Comparison of ENCODE assay signal across 1 cellular context in genomic region chr7:106593028-106593417, GRCh38.
A peak's percentile ranks its signal among the peaks of the same experiment; 100 is the strongest.
TF ChIP-seq lines count a peak whose summit lies in the region.

No MANE protein-coding gene starts in this region.

TF ChIP-seq in K562, 482 proteins besides CTCF, POLR2A, EP300 and RAD21 (continued from another document):
- no peak for TF ChIP-seq RREB1 (CRISPR knock-in tag; IDR thresholded peaks at IDR 0.05)
- TF ChIP-seq KDM1A (IDR thresholded peaks at IDR 0.05) = no peak
- TF ChIP-seq ZNF644 (tag; IDR thresholded peaks at IDR 0.05; ENCODE audit: low read depth) = 0 out of 2 replicates have a peak, but pooled peaks have one; percentile 50
- TF ChIP-seq ZNF121 (CRISPR knock-in tag; conservative IDR thresholded peaks at IDR 0.05) = no peak
- TF ChIP-seq, protein P1, sequence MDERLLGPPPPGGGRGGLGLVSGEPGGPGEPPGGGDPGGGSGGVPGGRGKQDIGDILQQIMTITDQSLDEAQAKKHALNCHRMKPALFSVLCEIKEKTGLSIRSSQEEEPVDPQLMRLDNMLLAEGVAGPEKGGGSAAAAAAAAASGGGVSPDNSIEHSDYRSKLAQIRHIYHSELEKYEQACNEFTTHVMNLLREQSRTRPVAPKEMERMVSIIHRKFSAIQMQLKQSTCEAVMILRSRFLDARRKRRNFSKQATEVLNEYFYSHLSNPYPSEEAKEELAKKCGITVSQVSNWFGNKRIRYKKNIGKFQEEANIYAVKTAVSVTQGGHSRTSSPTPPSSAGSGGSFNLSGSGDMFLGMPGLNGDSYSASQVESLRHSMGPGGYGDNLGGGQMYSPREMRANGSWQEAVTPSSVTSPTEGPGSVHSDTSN (CRISPR knock-in tag; IDR thresholded peaks at IDR 0.05; ENCODE audit: low read depth) = no peak
- TF ChIP-seq, protein P1 (tag; conservative IDR thresholded peaks at IDR 0.05; ENCODE audit: low read depth) = no peak
- no peak for TF ChIP-seq IFI16 (CRISPR knock-in tag; IDR thresholded peaks at IDR 0.05)
TF ChIP-seq in K562: peak in this region for 6.
